8 cellular contexts compared by ENCODE assay signal in the genomic region with DNA sequence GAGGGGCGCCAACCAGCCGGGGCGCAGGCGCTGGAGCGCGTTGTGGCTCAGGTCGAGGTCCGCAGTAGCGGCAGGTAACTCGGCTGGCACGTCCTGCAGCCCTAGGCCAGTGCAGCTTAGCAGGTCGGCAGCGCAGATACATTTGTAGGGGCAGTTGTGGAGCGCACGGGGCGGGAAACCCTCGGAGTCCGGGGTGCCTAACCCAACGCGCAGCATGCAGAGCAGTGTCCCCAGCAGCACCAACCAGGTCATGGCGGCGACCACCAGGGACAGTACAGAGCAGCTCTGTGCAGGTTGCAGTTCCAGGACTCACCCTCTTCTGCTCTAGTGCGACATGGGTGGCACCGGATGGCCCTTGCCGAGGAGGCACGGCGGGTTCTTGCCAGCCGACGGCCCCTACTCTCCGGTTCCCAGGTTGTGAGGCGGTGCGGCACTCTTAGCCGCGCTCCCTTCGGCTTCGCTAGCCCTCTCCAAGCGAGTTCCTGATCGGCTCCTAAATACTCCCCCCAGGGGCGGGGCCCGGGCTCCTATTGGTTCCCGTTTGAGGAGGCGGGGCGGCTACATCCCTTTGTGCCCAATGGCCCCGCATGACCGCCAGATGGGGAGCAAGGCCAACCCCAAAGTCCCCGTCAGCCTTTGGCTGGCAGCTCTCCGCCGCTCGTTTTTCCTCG. TPM values are rescaled to one million over a fixed set of nuclear protein-coding genes. Genes with fewer than 3 reads are reported as not detected.
DNase-seq lines count a peak whose midpoint lies in the region; ATAC-seq and TF ChIP-seq lines count a peak whose summit lies in the region.

A gene with protein sequence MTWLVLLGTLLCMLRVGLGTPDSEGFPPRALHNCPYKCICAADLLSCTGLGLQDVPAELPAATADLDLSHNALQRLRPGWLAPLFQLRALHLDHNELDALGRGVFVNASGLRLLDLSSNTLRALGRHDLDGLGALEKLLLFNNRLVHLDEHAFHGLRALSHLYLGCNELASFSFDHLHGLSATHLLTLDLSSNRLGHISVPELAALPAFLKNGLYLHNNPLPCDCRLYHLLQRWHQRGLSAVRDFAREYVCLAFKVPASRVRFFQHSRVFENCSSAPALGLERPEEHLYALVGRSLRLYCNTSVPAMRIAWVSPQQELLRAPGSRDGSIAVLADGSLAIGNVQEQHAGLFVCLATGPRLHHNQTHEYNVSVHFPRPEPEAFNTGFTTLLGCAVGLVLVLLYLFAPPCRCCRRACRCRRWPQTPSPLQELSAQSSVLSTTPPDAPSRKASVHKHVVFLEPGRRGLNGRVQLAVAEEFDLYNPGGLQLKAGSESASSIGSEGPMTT (minus strand): TSS at position 471 of the 671 bp plus-strand sequence. CDS start 219 bp downstream, at position 252.

- peak within 1 kb of the TSS; percentile 36; the same call in 1 of the 2 replicates for H3K4me3 ChIP-seq in GM08714 (ENCODE audit: low read length)
- peak within 1 kb of the TSS; percentile 46 for H3K4me3 ChIP-seq in astrocyte of the spinal cord (ENCODE audit: low read depth, low read length)
- no peak within 1 kb of the TSS for H3K4me3 ChIP-seq in aorta (ENCODE audit: low read length in 2 of 2)

- H3K4me1 ChIP-seq in aorta (ENCODE audit: control insufficient read depth in 1 of 2, insufficient read depth in 2 of 2, low read length in 2 of 2): no peaks in the 10 kb centered on the region

- intact Hi-C loops in aorta (cut with DNase I): no loop called here

- in situ Hi-C loops in astrocyte of the spinal cord (cut with HindIII; ENCODE audit: low sequenced_read_pairs): no loop called here

- peak; percentile 80 for DNase-seq in HEK293T (ENCODE audit: extremely low spot score)
- DNase-seq in NCI-H1436 (lab: John Stamatoyannopoulos, UW): peak; percentile 87
- peak; percentile 88 for DNase-seq in T1000 (lab: John Stamatoyannopoulos, UW)
- peak; percentile 94 for DNase-seq in astrocyte of the spinal cord (ENCODE audit: low read depth, low spot score)
- peak; percentile 89 to 94 for DNase-seq in hippocampal formation (lab: John Stamatoyannopoulos, UW)
- DNase-seq in renal cortical epithelial cell (ENCODE audit: low read depth): peak; percentile 77
- DNase-seq in aorta: peak; percentile 97 to 98

- H3K9me3 ChIP-seq in aorta (ENCODE audit: control insufficient read depth, low read length): no peaks in the 10 kb centered on the region

- H3K27ac ChIP-seq in aorta (ENCODE audit: low read depth in 1 of 2, low read length in 2 of 2): no peak within 1 kb of the TSS

- ATAC-seq in aorta (ENCODE audit: low FRiP score): peak; percentile 82

- H3K36me3 ChIP-seq in aorta (ENCODE audit: control insufficient read depth in 1 of 2, insufficient read depth in 2 of 2, low read length in 1 of 2): no peaks in the 10 kb centered on the region

- H3K27me3 ChIP-seq in aorta (ENCODE audit: control insufficient read depth in 1 of 2, insufficient read depth in 2 of 2, low read length in 1 of 2): no peaks in the 10 kb centered on the region

- TF ChIP-seq CTCF in astrocyte of the spinal cord (IDR thresholded peaks at IDR 0.05; ENCODE audit: low read depth, low read length): peak; percentile 40

- CTCF ChIA-PET in HEK293T (lab: Yijun Ruan, JAX): interaction anchor here (0.6 kb wide), 1 partner anchor 292 kb away, joined by 7 read pairs; no protein-coding TSS in a partner anchor

- POLR2A ChIA-PET in HEK293T (lab: Yijun Ruan, JAX): no interaction called here

- WGBS in aorta, 2 donors: 1% methylated on average over 46 to 50 of the region's 50 CpGs

TF ChIP-seq in HEK293T, 16 proteins besides CTCF, POLR2A, EP300 and RAD21:
- TF ChIP-seq, protein P1, sequence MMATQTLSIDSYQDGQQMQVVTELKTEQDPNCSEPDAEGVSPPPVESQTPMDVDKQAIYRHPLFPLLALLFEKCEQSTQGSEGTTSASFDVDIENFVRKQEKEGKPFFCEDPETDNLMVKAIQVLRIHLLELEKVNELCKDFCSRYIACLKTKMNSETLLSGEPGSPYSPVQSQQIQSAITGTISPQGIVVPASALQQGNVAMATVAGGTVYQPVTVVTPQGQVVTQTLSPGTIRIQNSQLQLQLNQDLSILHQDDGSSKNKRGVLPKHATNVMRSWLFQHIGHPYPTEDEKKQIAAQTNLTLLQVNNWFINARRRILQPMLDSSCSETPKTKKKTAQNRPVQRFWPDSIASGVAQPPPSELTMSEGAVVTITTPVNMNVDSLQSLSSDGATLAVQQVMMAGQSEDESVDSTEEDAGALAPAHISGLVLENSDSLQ (IDR thresholded peaks at IDR 0.05): no peak
- no peak for TF ChIP-seq HDGF (IDR thresholded peaks at IDR 0.05; ENCODE audit: borderline replicate concordance)
- TF ChIP-seq ARNT (IDR thresholded peaks at IDR 0.05): no peak
- no peak for TF ChIP-seq SP1 (IDR thresholded peaks at IDR 0.05)
- TF ChIP-seq FOXM1 (IDR thresholded peaks at IDR 0.05; ENCODE audit: borderline replicate concordance): no peak
- no peak for TF ChIP-seq SUZ12 (IDR thresholded peaks at IDR 0.05)
- TF ChIP-seq TARDBP (IDR thresholded peaks at IDR 0.05): no peak
- no peak for TF ChIP-seq FOXA1 (IDR thresholded peaks at IDR 0.05)

RNA-seq across cellular contexts. Expression of the gene that starts here (rescaled TPM):
- total RNA-seq in renal cortical epithelial cell (not detected in 2 replicates), aorta (not detected)
- 1 to 10 TPM in 1 of 2 donors, not detected in 1; 1.1 TPM for polyA plus RNA-seq in aorta

Comparison
In these comparisons a context has a peak if more than half of its experiments do, and no peak if none do; other contexts are left out.
1. Peak in DNase-seq in renal cortical epithelial cell; RNA of the gene not detected or under 1 TPM.
2. H3K4me3 ChIP-seq: peak in GM08714 (single experiment) and astrocyte of the spinal cord (single experiment); none in aorta (0 of 2).
3. Peak in every context shown above with its lines, with median percentiles within 50 percentile points of each other: DNase-seq.